In genomic region chr9:137444106-137444790, GRCh38 we compare ENCODE assay signal across 15 cellular contexts. TPM values are rescaled to one million over a fixed set of nuclear protein-coding genes. Genes with fewer than 3 reads are reported as not detected.
"Had no signal": no experiment of that assay in that cellular context is flagged by ENCODE, and none has a peak within 500 bp of the region (broad histone marks: within the 10 kb centered on the region; RNA-seq: fewer than 3 reads in every experiment).

No MANE protein-coding gene starts in this region.

- H3K9me3 Mint-ChIP-seq: activated naive CD4-positive, alpha-beta T cell treated with anti-CD3 and anti-CD28 coated beads, Interleukin-2, amount 50 U/mL, for 72 hours; endodermal cell; memory B cell; stimulated activated naive B cell treated with anti-CD40 and anti-IgM and Interleukin-4, amounts not matched to agents 10 μg/mL and 1 μg/mL and 100 μg/mL, for 72 hours had no signal

- H3K27ac ChIP-seq: pancreas, transverse colon had no signal

- H3K27ac Mint-ChIP-seq: activated naive CD4-positive, alpha-beta T cell treated with anti-CD3 and anti-CD28 coated beads, Interleukin-2, amount 50 U/mL, for 72 hours; endodermal cell had no signal

- DNase-seq: activated CD4-positive, alpha-beta T cell treated with anti-CD3 and anti-CD28 coated beads, Interleukin-2, amount 50 U/mL, for 1 hour; activated CD4-positive, CD25-positive, alpha-beta regulatory T cell; amniotic stem cell; cerebellar nuclear complex; endodermal cell; stimulated activated naive B cell treated with anti-CD40 and anti-IgM and Interleukin-4, amounts not matched to agents 10 μg/mL and 1 μg/mL and 100 μg/mL, for 72 hours; T-helper 2 cell; transverse colon had no signal

- H3K4me3 ChIP-seq: pancreas, smooth muscle cell, transverse colon had no signal

- H3K4me3 Mint-ChIP-seq: endodermal cell, memory B cell had no signal

- H3K36me3 ChIP-seq: transverse colon had no signal

- H3K36me3 Mint-ChIP-seq: brain, memory B cell had no signal

- H3K27me3 ChIP-seq: pancreas had no signal

- H3K9me3 ChIP-seq: pancreas, transverse colon had no signal

RNA-seq across cellular contexts. Expression of gene ENTPD8, which starts 3.1 kb away (rescaled TPM):
- total RNA-seq: activated CD8-positive, alpha-beta memory T cell treated with anti-CD3 and anti-CD28 coated beads for 36 hours; activated naive CD4-positive, alpha-beta T cell treated with anti-CD3 and anti-CD28 coated beads, Interleukin-2, amount 50 U/mL, for 72 hours; smooth muscle cell; subcutaneous adipose tissue had no signal
